Comparison of ENCODE assay signal across 1 cellular context in the genomic region with DNA sequence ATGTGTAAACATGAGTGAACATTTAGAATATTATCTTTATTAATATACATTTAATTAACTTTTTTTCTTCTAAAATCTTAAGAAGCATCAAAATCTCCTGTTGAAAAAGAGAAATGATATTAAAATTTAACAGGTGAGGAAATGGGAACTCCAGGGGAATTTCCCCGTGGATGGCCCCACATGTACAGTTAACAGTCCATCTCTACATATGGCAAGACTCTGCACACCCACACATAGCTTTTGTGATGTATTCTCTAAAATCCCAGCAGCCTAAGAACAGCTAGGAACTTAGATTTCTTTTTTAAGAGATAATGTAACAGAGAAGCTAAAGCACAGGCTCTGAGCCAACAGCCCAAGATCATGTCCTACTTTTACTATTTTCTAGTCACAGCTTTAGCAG.
TF ChIP-seq lines count a peak whose summit lies in the region.

No MANE protein-coding gene starts in this region.

TF ChIP-seq in GM12878, 131 proteins besides CTCF, POLR2A, EP300 and RAD21 (continued from another document):
- TF ChIP-seq CHD1 (IDR thresholded peaks at IDR 0.05; ENCODE audit: low read depth, low read length): no peak
- TF ChIP-seq STAT3 (IDR thresholded peaks at IDR 0.05; ENCODE audit: low read depth, low read length): no peak
- TF ChIP-seq, protein P1, sequence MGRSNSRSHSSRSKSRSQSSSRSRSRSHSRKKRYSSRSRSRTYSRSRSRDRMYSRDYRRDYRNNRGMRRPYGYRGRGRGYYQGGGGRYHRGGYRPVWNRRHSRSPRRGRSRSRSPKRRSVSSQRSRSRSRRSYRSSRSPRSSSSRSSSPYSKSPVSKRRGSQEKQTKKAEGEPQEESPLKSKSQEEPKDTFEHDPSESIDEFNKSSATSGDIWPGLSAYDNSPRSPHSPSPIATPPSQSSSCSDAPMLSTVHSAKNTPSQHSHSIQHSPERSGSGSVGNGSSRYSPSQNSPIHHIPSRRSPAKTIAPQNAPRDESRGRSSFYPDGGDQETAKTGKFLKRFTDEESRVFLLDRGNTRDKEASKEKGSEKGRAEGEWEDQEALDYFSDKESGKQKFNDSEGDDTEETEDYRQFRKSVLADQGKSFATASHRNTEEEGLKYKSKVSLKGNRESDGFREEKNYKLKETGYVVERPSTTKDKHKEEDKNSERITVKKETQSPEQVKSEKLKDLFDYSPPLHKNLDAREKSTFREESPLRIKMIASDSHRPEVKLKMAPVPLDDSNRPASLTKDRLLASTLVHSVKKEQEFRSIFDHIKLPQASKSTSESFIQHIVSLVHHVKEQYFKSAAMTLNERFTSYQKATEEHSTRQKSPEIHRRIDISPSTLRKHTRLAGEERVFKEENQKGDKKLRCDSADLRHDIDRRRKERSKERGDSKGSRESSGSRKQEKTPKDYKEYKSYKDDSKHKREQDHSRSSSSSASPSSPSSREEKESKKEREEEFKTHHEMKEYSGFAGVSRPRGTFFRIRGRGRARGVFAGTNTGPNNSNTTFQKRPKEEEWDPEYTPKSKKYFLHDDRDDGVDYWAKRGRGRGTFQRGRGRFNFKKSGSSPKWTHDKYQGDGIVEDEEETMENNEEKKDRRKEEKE (IDR thresholded peaks at IDR 0.05): no peak
- no peak for TF ChIP-seq GABPA (IDR thresholded peaks at IDR 0.05; ENCODE audit: low read depth)
- 0 out of 2 replicates have a peak, but pooled peaks have one; percentile 12 for TF ChIP-seq SPI1 (IDR thresholded peaks at IDR 0.05; ENCODE audit: borderline replicate concordance, insufficient read depth, low read depth, low read length)
- TF ChIP-seq HDGF (IDR thresholded peaks at IDR 0.05): no peak
- no peak for TF ChIP-seq BHLHE40 (IDR thresholded peaks at IDR 0.05; ENCODE audit: borderline replicate concordance in 1 of 2, low read depth in 2 of 2, low read length in 1 of 2)
- no peak for TF ChIP-seq MTA2 (IDR thresholded peaks at IDR 0.05; ENCODE audit: low read depth)
- no peak for TF ChIP-seq SIX5 (IDR thresholded peaks at IDR 0.05; ENCODE audit: low read depth, low read length, severe bottlenecking)
- TF ChIP-seq RFX5 (IDR thresholded peaks at IDR 0.05; ENCODE audit: low read depth, low read length): no peak
TF ChIP-seq in GM12878: peak in this region for 2.
